ENCODE assay signal across 2 cellular contexts in genomic region chr4:165084787-165085186, GRCh38. TPM values are rescaled to one million over a fixed set of nuclear protein-coding genes. Genes with fewer than 3 reads are reported as not detected.
"Had no signal": no experiment of that assay in that cellular context is flagged by ENCODE, and none has a peak within 500 bp of the region (broad histone marks: within the 10 kb centered on the region; RNA-seq: fewer than 3 reads in every experiment).

No MANE protein-coding gene starts in this region.

RNA-seq across cellular contexts. Expression of gene TRIM75, which starts 31.1 kb away (rescaled TPM):
- total RNA-seq: G401, GM12878 had no signal

RNA-seq across cellular contexts. Expression of gene TRIM60, which starts 53.0 kb away (rescaled TPM):
- total RNA-seq: G401, GM12878 had no signal
